Comparison of ENCODE assay signal across 8 cellular contexts in the genomic region with DNA sequence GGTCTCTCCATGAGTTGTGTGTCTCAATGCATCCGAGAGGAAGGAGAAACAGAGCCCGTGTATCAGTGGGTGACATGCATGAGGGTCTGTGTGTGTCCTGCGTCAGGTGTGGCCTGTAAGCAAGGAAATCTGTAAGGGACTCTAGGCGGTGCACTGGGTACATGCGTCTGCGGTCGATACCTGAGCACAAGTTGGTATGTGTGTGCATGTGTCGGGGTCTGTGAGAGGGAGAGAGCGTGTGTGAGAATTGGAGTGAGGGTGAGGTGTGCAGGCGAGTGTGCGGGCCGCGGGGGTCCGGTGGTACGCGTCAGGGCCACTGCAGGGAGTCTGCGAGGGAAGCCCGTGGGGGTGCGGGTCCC.
DNase-seq lines count a peak whose midpoint lies in the region; ATAC-seq and TF ChIP-seq lines count a peak whose summit lies in the region.

No MANE protein-coding gene starts in this region.

- H3K36me3 ChIP-seq in NT2/D1 (ENCODE audit: insufficient read depth, insufficient read length, low read length) (peaks cover 7% of the 10 kb centered on the region), endocrine pancreas (ENCODE audit: control insufficient read depth, insufficient read depth, low read length) (no peaks in the 10 kb centered on the region), neutrophil (no peaks in the 10 kb centered on the region)

- no peak for ATAC-seq in HG03175 (IDR thresholded peaks at IDR 0.05; ENCODE audit: unreplicated experiment)

- no peak for DNase-seq in NT2/D1 (ENCODE audit: low read depth, low spot score)
- DNase-seq in NCI-H1048 (lab: John Stamatoyannopoulos, UW) = no peak
- no peak for DNase-seq in NCI-H187 (lab: John Stamatoyannopoulos, UW)
- no peak for DNase-seq in activated CD4-positive, CD25-positive, alpha-beta regulatory T cell (lab: John Stamatoyannopoulos, UW)

- TF ChIP-seq CTCF in GM12875 (IDR thresholded peaks at IDR 0.05; ENCODE audit: borderline replicate concordance, insufficient read depth, low read depth, low read length) (no peak), neutrophil (IDR thresholded peaks at IDR 0.05) (no peak)

- H3K9ac ChIP-seq in NT2/D1 (ENCODE audit: insufficient read length, low read depth) = peak overlapping the region; percentile 70
- H3K9ac ChIP-seq in endocrine pancreas (ENCODE audit: control insufficient read depth, insufficient read depth, low read length) = peak overlapping the region; percentile 71

- H3K27ac ChIP-seq in neutrophil = no peak overlapping the region

- H3K4me1 ChIP-seq in NT2/D1 (ENCODE audit: insufficient read depth, insufficient read length) = peaks cover 28% of the 10 kb centered on the region
- no peaks in the 10 kb centered on the region for H3K4me1 ChIP-seq in endocrine pancreas (ENCODE audit: control insufficient read depth, insufficient read depth, low read length)
- peaks cover 26 to 38% of the 10 kb centered on the region in 2 experiments for H3K4me1 ChIP-seq in neutrophil (ENCODE audit: control insufficient read depth in 1 of 2, insufficient read depth in 1 of 2, low read depth in 1 of 2, low read length in 1 of 2)

- H3K27me3 ChIP-seq in NT2/D1 (ENCODE audit: insufficient read depth, insufficient read length) = no peaks in the 10 kb centered on the region
- H3K27me3 ChIP-seq in endocrine pancreas (ENCODE audit: control insufficient read depth, insufficient read depth, low read length) = no peaks in the 10 kb centered on the region
- H3K27me3 ChIP-seq in neutrophil = peaks cover 9% of the 10 kb centered on the region

- peak overlapping the region; percentile 34 for H3K4me3 ChIP-seq in GM12875 (ENCODE audit: low read depth, low read length)
- peak overlapping the region; percentile 47 for H3K4me3 ChIP-seq in NT2/D1 (ENCODE audit: insufficient read length, low read depth)
- H3K4me3 ChIP-seq in endocrine pancreas (ENCODE audit: control insufficient read depth, insufficient read depth, low read length) = peak overlapping the region; percentile 56
- peak overlapping the region; percentile 54 to 63 for H3K4me3 ChIP-seq in neutrophil (ENCODE audit: low read depth in 1 of 2, low read length in 1 of 2)

- H3K9me3 ChIP-seq in NT2/D1 (ENCODE audit: insufficient read depth, low read length) (no peaks in the 10 kb centered on the region), endocrine pancreas (ENCODE audit: control insufficient read depth, low read length) (no peaks in the 10 kb centered on the region), neutrophil (no peaks in the 10 kb centered on the region)
